ENCODE assay signal across 12 cellular contexts in the genomic region with DNA sequence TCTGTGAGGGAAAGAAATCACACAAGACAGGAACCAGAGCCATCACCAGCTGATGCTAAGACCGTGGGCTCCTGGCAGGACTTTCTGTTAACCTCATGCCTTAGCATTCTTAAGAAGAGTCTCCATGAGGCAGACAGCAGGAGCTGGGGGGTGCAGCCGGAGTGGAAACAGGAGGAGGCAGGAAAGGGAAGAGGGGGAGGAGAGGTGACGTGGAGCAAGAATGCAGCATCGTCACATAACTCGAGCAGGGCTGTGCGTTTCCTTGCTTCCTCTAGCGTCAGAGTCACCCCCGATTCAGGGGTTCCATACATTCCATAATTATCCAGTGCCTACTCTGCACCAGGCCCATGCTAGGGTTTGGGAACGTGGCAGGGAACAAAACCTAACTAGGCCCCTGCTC. TPM values are rescaled to one million over a fixed set of nuclear protein-coding genes. Genes with fewer than 3 reads are reported as not detected.
DNase-seq lines count a peak whose midpoint lies in the region; ATAC-seq and TF ChIP-seq lines count a peak whose summit lies in the region.
"Had no signal": no experiment of that assay in that cellular context is flagged by ENCODE, and none has a peak within 500 bp of the region (broad histone marks: within the 10 kb centered on the region; RNA-seq: fewer than 3 reads in every experiment).

No MANE protein-coding gene starts in this region.

- intact Hi-C loops in PC-9 (cut with micrococcal nuclease; ENCODE audit: unreplicated experiment) = no loop called here

- H2AFZ ChIP-seq in PC-9 = no peak overlapping the region

- no peak for TF ChIP-seq CTCF in PC-9 (conservative IDR thresholded peaks at IDR 0.05)

- H3K9me3 ChIP-seq in PC-9 (ENCODE audit: insufficient read depth, low read depth) (no peaks in the 10 kb centered on the region), mucosa of rectum (ENCODE audit: control insufficient read depth in 2 of 2, low read length in 2 of 2) (no peaks in the 10 kb centered on the region), stomach smooth muscle (ENCODE audit: control insufficient read depth in 2 of 2, low read length in 2 of 2) (peaks cover 0 to 2% of the 10 kb centered on the region in 2 donors)

- H3K9me2 ChIP-seq in PC-9 (ENCODE audit: insufficient read depth) = no peaks in the 10 kb centered on the region

- peak; percentile 14 for ATAC-seq in esophagus mucosa

- H3K36me3 ChIP-seq in PC-9 (ENCODE audit: low read depth) = peaks cover 23% of the 10 kb centered on the region; the same call in 1 of the 2 replicates
- peaks cover 16 to 42% of the 10 kb centered on the region in 2 donors for H3K36me3 ChIP-seq in mucosa of rectum (ENCODE audit: control insufficient read depth in 2 of 2, insufficient read depth in 2 of 2, low read length in 2 of 2)
- H3K36me3 ChIP-seq in stomach smooth muscle (ENCODE audit: control insufficient read depth in 2 of 2, insufficient read depth in 2 of 2, low read length in 2 of 2) = peaks cover 8 to 11% of the 10 kb centered on the region in 2 donors

- no peaks in the 10 kb centered on the region for H4K20me1 ChIP-seq in PC-9 (ENCODE audit: insufficient read depth)

- CTCF ChIA-PET in PC-9 (lab: Charles Lee) = interaction anchor here (0.6 kb wide), 1 partner anchor 190 kb away, joined by 3 read pairs; no protein-coding TSS in a partner anchor

- H3K27me3 ChIP-seq in PC-9 (ENCODE audit: insufficient read depth, low read depth) (no peaks in the 10 kb centered on the region), mucosa of rectum (ENCODE audit: control insufficient read depth in 2 of 2, insufficient read depth in 2 of 2, low read length in 2 of 2) (no peaks in the 10 kb centered on the region), stomach smooth muscle (ENCODE audit: control insufficient read depth in 1 of 2, insufficient read depth in 2 of 2, low read length in 2 of 2) (no peaks in the 10 kb centered on the region)

- peak overlapping the region; percentile 98 for H3K27ac ChIP-seq in PC-9
- peak overlapping the region; percentile 11 to 57 for H3K27ac ChIP-seq in mucosa of rectum (ENCODE audit: low read depth in 2 of 2, low read length in 2 of 2)
- peak overlapping the region; percentile 90 for H3K27ac ChIP-seq in stomach smooth muscle (ENCODE audit: low read length)

- peaks cover 37% of the 10 kb centered on the region for H3K4me1 ChIP-seq in PC-9 (replicated peaks; ENCODE audit: insufficient read depth)
- H3K4me1 ChIP-seq in mucosa of rectum (ENCODE audit: control insufficient read depth in 2 of 2, insufficient read depth in 2 of 2, low read length in 2 of 2) = peaks cover 0 to 2% of the 10 kb centered on the region in 2 donors
- H3K4me1 ChIP-seq in stomach smooth muscle (ENCODE audit: control insufficient read depth, insufficient read depth, low read length) = peaks cover 68% of the 10 kb centered on the region

- H3K9ac ChIP-seq in mucosa of rectum (ENCODE audit: low read depth in 1 of 2, low read length in 2 of 2) (peak overlapping the region in 1 of 2 donors; percentile 50), stomach smooth muscle (ENCODE audit: low read length in 2 of 2) (peak overlapping the region; percentile 65 to 83)

- H3K79me2 ChIP-seq in PC-9 (ENCODE audit: low read depth) = peaks cover 39% of the 10 kb centered on the region

- DNase-seq in PC-9 = no peak
- no peak for DNase-seq in T-helper 1 cell
- DNase-seq in NCI-H345 (lab: John Stamatoyannopoulos, UW) = no peak
- no peak for DNase-seq in SIG-M5 (lab: John Stamatoyannopoulos, UW)
- no peak for DNase-seq in NCI-H510A (lab: John Stamatoyannopoulos, UW)
- DNase-seq: DMS79; KBM-7; NCI-H82; stimulated activated CD8-positive, alpha-beta memory T cell treated with anti-CD3 and anti-CD28 coated beads, Interleukin-4, amount 100 ng/mL, for 48 hours had no signal

- no TSS peak for BruUV-seq in PC-9 (replicated peaks; lab: Mats Ljungman, UMichigan)

- peaks cover 17% of the 10 kb centered on the region for H3F3A ChIP-seq in PC-9 (ENCODE audit: insufficient read depth, low read depth)

- POLR2A ChIA-PET in PC-9 (lab: Charles Lee; ENCODE audit: unreplicated experiment) = no interaction called here

- H3K4me3 ChIP-seq in PC-9 (peak overlapping the region; percentile 25; the same call in 1 of the 2 replicates), mucosa of rectum (ENCODE audit: low read length in 2 of 2) (no peak overlapping the region), stomach smooth muscle (ENCODE audit: low read length in 2 of 2) (peak overlapping the region; percentile 14 to 58)

- peak overlapping the region; percentile 74 for H3K4me2 ChIP-seq in PC-9

RNA-seq across cellular contexts. Expression of gene ERGIC1, which starts 53.7 kb away (rescaled TPM):
- total RNA-seq in PC-9 (2021) = 106 and 159 TPM in 2 replicates
- 58.3 TPM for total RNA-seq in esophagus mucosa

Comparison
In these comparisons a context has a peak if more than half of its experiments do, and no peak if none do; other contexts are left out.
1. H3K27ac ChIP-seq: peak in every context shown above with its lines; median percentile 98 in PC-9; 90 in stomach smooth muscle; 34 in mucosa of rectum.
2. H3K4me3 ChIP-seq: peak in PC-9 (single experiment) and stomach smooth muscle (2 of 2); none in mucosa of rectum (0 of 2).